Comparison of ENCODE assay signal across 1 cellular context in the genomic region with DNA sequence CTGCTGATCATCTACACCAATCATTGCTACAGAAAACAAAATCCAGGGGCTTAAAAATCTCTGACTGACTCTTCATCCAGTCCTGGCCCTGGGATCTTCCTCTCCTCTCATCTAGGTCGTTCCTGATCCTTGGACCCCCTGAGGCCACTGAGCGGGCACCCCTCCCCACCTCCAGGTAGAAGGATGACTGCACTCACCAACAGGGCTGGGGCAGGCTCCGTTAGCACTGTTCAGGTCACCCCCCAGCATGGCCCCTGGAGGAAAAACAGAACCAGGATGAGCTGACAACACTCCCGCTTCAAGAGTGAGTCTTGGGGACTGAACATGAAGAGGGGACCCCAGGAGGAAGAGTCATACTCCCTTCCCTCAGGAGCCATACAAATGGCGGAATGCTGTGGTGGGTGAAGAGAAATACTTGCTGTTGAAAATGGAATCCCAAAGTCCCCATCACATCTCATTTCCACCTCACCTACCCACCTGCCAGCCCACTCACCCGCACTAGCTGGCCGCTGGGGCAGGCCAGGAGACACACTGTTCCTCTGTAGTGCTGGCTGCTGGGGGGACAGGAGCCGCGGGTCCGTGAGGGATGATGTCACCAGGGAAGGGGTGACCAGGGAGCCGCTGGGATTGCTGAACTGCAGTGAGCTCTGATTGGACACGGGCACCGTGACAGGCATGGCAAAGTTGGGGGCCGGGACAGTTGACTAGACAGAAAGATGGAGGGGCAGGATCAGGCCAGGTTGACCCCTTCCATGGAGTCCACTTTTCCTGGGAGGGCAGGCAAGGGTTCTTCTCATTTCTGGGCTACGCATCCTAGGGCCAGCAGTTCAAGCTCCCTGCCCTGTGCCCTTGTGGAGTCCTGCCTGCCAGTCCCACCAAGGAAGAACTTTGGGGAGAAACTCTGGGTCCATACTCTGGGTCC.
A peak's percentile ranks its signal among the peaks of the same experiment; 100 is the strongest.
TF ChIP-seq lines count a peak whose summit lies in the region.

No MANE protein-coding gene starts in this region.

TF ChIP-seq in K562, 482 proteins besides CTCF, POLR2A, EP300 and RAD21:
- TF ChIP-seq CEBPG (CRISPR knock-in tag; IDR thresholded peaks at IDR 0.05) (no peak), CEBPG (tag; conservative IDR thresholded peaks at IDR 0.05 in 1 of 2, IDR thresholded peaks at IDR 0.05 in 1 of 2) (no peak), NR4A1 (CRISPR knock-in tag; IDR thresholded peaks at IDR 0.05) (no peak), NR4A1 (tag; IDR thresholded peaks at IDR 0.05) (no peak), RBM22 (IDR thresholded peaks at IDR 0.05; ENCODE audit: low read depth, low read length, poor library complexity, severe bottlenecking) (peak; percentile 62), ATF7 (IDR thresholded peaks at IDR 0.05) (no peak), ZNF354B (CRISPR knock-in tag; IDR thresholded peaks at IDR 0.05) (no peak), POLR2G (IDR thresholded peaks at IDR 0.05; ENCODE audit: low read depth, low read length) (0 out of 2 replicates have a peak, but pooled peaks have one; percentile 48)
- TF ChIP-seq, protein P1, sequence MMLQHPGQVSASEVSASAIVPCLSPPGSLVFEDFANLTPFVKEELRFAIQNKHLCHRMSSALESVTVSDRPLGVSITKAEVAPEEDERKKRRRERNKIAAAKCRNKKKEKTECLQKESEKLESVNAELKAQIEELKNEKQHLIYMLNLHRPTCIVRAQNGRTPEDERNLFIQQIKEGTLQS (IDR thresholded peaks at IDR 0.05), result 0 out of 2 replicates have a peak, but pooled peaks have one; percentile 8
- TF ChIP-seq, protein P1 (CRISPR knock-in tag; conservative IDR thresholded peaks at IDR 0.05), result no peak
- TF ChIP-seq, protein P2, sequence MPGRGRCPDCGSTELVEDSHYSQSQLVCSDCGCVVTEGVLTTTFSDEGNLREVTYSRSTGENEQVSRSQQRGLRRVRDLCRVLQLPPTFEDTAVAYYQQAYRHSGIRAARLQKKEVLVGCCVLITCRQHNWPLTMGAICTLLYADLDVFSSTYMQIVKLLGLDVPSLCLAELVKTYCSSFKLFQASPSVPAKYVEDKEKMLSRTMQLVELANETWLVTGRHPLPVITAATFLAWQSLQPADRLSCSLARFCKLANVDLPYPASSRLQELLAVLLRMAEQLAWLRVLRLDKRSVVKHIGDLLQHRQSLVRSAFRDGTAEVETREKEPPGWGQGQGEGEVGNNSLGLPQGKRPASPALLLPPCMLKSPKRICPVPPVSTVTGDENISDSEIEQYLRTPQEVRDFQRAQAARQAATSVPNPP (IDR thresholded peaks at IDR 0.05; ENCODE audit: borderline replicate concordance, insufficient read depth, insufficient read length), result no peak
TF ChIP-seq in K562: peak in this region for 3.
